Comparison of ENCODE assay signal across 19 cellular contexts in genomic region chr7:65371468-65371867, GRCh38. TPM values are rescaled to one million over a fixed set of nuclear protein-coding genes. Genes with fewer than 3 reads are reported as not detected.
DNase-seq lines count a peak whose midpoint lies in the region; TF ChIP-seq lines count a peak whose summit lies in the region.
"Had no signal": no experiment of that assay in that cellular context is flagged by ENCODE, and none has a peak within 500 bp of the region (broad histone marks: within the 10 kb centered on the region; RNA-seq: fewer than 3 reads in every experiment).

No MANE protein-coding gene starts in this region.

- H2AFZ ChIP-seq in osteoblast (ENCODE audit: low read length) (peak overlapping the region; percentile 8), MM.1S (ENCODE audit: low read length) (no peak overlapping the region)

- TF ChIP-seq POLR2A in uterus (IDR thresholded peaks at IDR 0.05) = no peak

- H3K36me3 ChIP-seq in HEK293 (ENCODE audit: control insufficient read depth in 2 of 2, insufficient read depth in 1 of 2, low read length in 2 of 2) = peaks cover 6 to 8% of the 10 kb centered on the region in 2 experiments; a peak in 2 of 3 replicates
- no peaks in the 10 kb centered on the region for H3K36me3 ChIP-seq in osteoblast (ENCODE audit: insufficient read depth, low read length)
- no peaks in the 10 kb centered on the region for H3K36me3 ChIP-seq in MM.1S (replicated peaks; ENCODE audit: insufficient read depth, low read length)
- no peaks in the 10 kb centered on the region for H3K36me3 ChIP-seq in uterus
- H3K36me3 ChIP-seq: vagina had no signal

- POLR2A ChIA-PET in HEK293 (lab: Yijun Ruan, JAX) = no interaction called here

- peaks cover 6% of the 10 kb centered on the region for H4K20me1 ChIP-seq in osteoblast (ENCODE audit: insufficient read depth, low read length)
- no peaks in the 10 kb centered on the region for H4K20me1 ChIP-seq in MM.1S (ENCODE audit: insufficient read depth, low read length)

- H3K9me3 ChIP-seq in HEK293 (ENCODE audit: control insufficient read depth, insufficient read depth, low read depth, low read length) (no peaks in the 10 kb centered on the region), osteoblast (ENCODE audit: low read depth, low read length) (no peaks in the 10 kb centered on the region), MM.1S (replicated peaks; ENCODE audit: insufficient read depth, low read length) (no peaks in the 10 kb centered on the region), uterus (no peaks in the 10 kb centered on the region)
- H3K9me3 ChIP-seq: BE2C, vagina had no signal

- H3K27ac Mint-ChIP-seq in activated T-cell treated with anti-CD3 and anti-CD28 coated beads, Interleukin-2, amount 50 U/mL, for 24 hours = no peak overlapping the region
- H3K27ac Mint-ChIP-seq: activated naive CD8-positive, alpha-beta T cell; immature natural killer cell; progenitor cell of endocrine pancreas had no signal

- H3K27ac ChIP-seq in HEK293 (ENCODE audit: extremely low read depth, low read depth, low read length) = no peak overlapping the region
- H3K27ac ChIP-seq in VCaP = peak overlapping the region; percentile 71
- no peak overlapping the region for H3K27ac ChIP-seq in osteoblast (ENCODE audit: low read depth, low read length)
- H3K27ac ChIP-seq in MM.1S (ENCODE audit: low read length) = no peak overlapping the region
- H3K27ac ChIP-seq in uterus = no peak overlapping the region
- H3K27ac ChIP-seq: coronary artery, HL-60, SK-N-MC, vagina, WERI-Rb-1 had no signal

- no peak overlapping the region for H3K4me3 Mint-ChIP-seq in activated T-cell treated with anti-CD3 and anti-CD28 coated beads, Interleukin-2, amount 50 U/mL, for 24 hours
- H3K4me3 Mint-ChIP-seq: activated naive CD8-positive, alpha-beta T cell; immature natural killer cell had no signal

- no peak overlapping the region for H3K9ac ChIP-seq in MM.1S (ENCODE audit: low read length)

- H3K4me1 ChIP-seq in HEK293 (ENCODE audit: control insufficient read depth, insufficient read depth, low read length) = peaks cover 6% of the 10 kb centered on the region; the same call in 1 of the 2 replicates
- peaks cover 9% of the 10 kb centered on the region for H3K4me1 ChIP-seq in osteoblast (ENCODE audit: insufficient read depth, low read length)
- no peaks in the 10 kb centered on the region; the same call in 1 of the 2 replicates for H3K4me1 ChIP-seq in MM.1S (ENCODE audit: low read length)
- H3K4me1 ChIP-seq in uterus = no peaks in the 10 kb centered on the region
- H3K4me1 ChIP-seq: BE2C had no signal

- no peaks in the 10 kb centered on the region for H3K27me3 Mint-ChIP-seq in activated T-cell treated with anti-CD3 and anti-CD28 coated beads, Interleukin-2, amount 50 U/mL, for 24 hours
- H3K27me3 Mint-ChIP-seq: activated naive CD8-positive, alpha-beta T cell; progenitor cell of endocrine pancreas had no signal

- H3K4me2 ChIP-seq in osteoblast (ENCODE audit: insufficient read depth, low read length) (no peak overlapping the region), MM.1S (ENCODE audit: low read depth, low read length) (no peak overlapping the region)

- CTCF ChIA-PET in HEK293 (lab: Yijun Ruan, JAX) = no interaction called here

- no peaks in the 10 kb centered on the region for H3K9me3 Mint-ChIP-seq in activated T-cell treated with anti-CD3 and anti-CD28 coated beads, Interleukin-2, amount 50 U/mL, for 24 hours
- H3K9me3 Mint-ChIP-seq: immature natural killer cell had no signal

- H3K36me3 Mint-ChIP-seq in activated T-cell treated with anti-CD3 and anti-CD28 coated beads, Interleukin-2, amount 50 U/mL, for 24 hours (ENCODE audit: low read depth) = peaks cover 29% of the 10 kb centered on the region
- H3K36me3 Mint-ChIP-seq: immature natural killer cell had no signal

- intact Hi-C loops in uterus (cut with DNase I; ENCODE audit: low total_unique reads) = no loop called here

- TF ChIP-seq CTCF in HEK293 (tag by site-specific recombination; IDR thresholded peaks at IDR 0.05) (no peak), VCaP (conservative IDR thresholded peaks at IDR 0.05) (no peak), osteoblast (IDR thresholded peaks at IDR 0.05; ENCODE audit: extremely low read depth, low read depth, low read length) (no peak), MM.1S (IDR thresholded peaks at IDR 0.05; ENCODE audit: low read length) (no peak), uterus (IDR thresholded peaks at IDR 0.05) (no peak)

- H3K27me3 ChIP-seq in osteoblast (ENCODE audit: insufficient read depth, low read length) = no peaks in the 10 kb centered on the region
- no peaks in the 10 kb centered on the region for H3K27me3 ChIP-seq in MM.1S (replicated peaks; ENCODE audit: insufficient read depth, low read length)
- no peaks in the 10 kb centered on the region for H3K27me3 ChIP-seq in uterus
- H3K27me3 ChIP-seq: BE2C, vagina had no signal

- H3K79me2 ChIP-seq in osteoblast (ENCODE audit: insufficient read depth, low read length) (peaks cover 28% of the 10 kb centered on the region), MM.1S (ENCODE audit: low read length) (peaks cover 27% of the 10 kb centered on the region)

- H3K4me3 ChIP-seq in HEK293 (ENCODE audit: low read depth, low read length) (no peak overlapping the region), osteoblast (ENCODE audit: insufficient read depth, low read length) (no peak overlapping the region), MM.1S (ENCODE audit: low read length) (no peak overlapping the region), uterus (no peak overlapping the region)
- H3K4me3 ChIP-seq: coronary artery, SK-N-MC, vagina had no signal

- DNase-seq in globus pallidus (ENCODE audit: low spot score) (peak; percentile 75), osteoblast (ENCODE audit: insufficient read length, low spot score, missing footprints) (peak; percentile 32), MM.1S (no peak), uterus (no peak)
- no peak for DNase-seq in activated T-cell treated with anti-CD3 and anti-CD28 coated beads, Interleukin-2, amount 50 U/mL, for 24 hours
- no peak for DNase-seq in activated CD4-positive, alpha-beta T cell treated with anti-CD3 and anti-CD28 coated beads, Interleukin-2, amount 50 U/mL, for 48 hours
- DNase-seq: BE2C; immature natural killer cell; Karpas-422; stimulated activated CD4-positive, alpha-beta T cell treated with anti-CD3 and anti-CD28 coated beads, Interleukin-2, amount 100 ng/mL, for 48 hours had no signal

- H3F3A ChIP-seq in MM.1S (ENCODE audit: insufficient read depth, low read length) = no peaks in the 10 kb centered on the region; the same call in 1 of the 2 replicates

- H3K9me2 ChIP-seq in MM.1S (replicated peaks; ENCODE audit: insufficient read depth, low read length) = no peaks in the 10 kb centered on the region

- H3K4me1 Mint-ChIP-seq in activated T-cell treated with anti-CD3 and anti-CD28 coated beads, Interleukin-2, amount 50 U/mL, for 24 hours (ENCODE audit: low read depth) = peaks cover 23% of the 10 kb centered on the region

TF ChIP-seq in HEK293, 187 proteins besides CTCF, POLR2A, EP300 and RAD21:
- TF ChIP-seq ZFP69B (tag by site-specific recombination; IDR thresholded peaks at IDR 0.05) = no peak
- TF ChIP-seq FEZF1 (tag by site-specific recombination; IDR thresholded peaks at IDR 0.05) = peak; percentile 39; the same call in 1 of the 2 replicates

RNA-seq across cellular contexts. Expression of gene ZNF92, which starts 2.2 kb away (rescaled TPM):
- 6.5 and 6.9 TPM in 2 replicates for total RNA-seq in osteoblast
- 10 to 100 TPM in 1 of 4 donors, 1 to 10 TPM in 3; 2.1 to 22.7 (median 6.0) TPM for total RNA-seq in uterus

Comparison
In these comparisons a context has a peak if more than half of its experiments do, and no peak if none do; other contexts are left out.
1. DNase-seq: peak in globus pallidus (single experiment) and osteoblast (single experiment); none in activated T-cell treated with anti-CD3 and anti-CD28 coated beads, Interleukin-2, amount 50 U/mL, for 24 hours (single experiment), activated CD4-positive, alpha-beta T cell treated with anti-CD3 and anti-CD28 coated beads, Interleukin-2, amount 50 U/mL, for 48 hours (0 of 2), MM.1S (single experiment) and uterus (0 of 2).